Comparison of ENCODE assay signal across 32 cellular contexts in genomic region chr6:155936551-155936950, GRCh38.
DNase-seq lines count a peak whose midpoint lies in the region; ATAC-seq and TF ChIP-seq lines count a peak whose summit lies in the region.
"Had no signal": no experiment of that assay in that cellular context is flagged by ENCODE, and none has a peak within 500 bp of the region (broad histone marks: within the 10 kb centered on the region; RNA-seq: fewer than 3 reads in every experiment).

No MANE protein-coding gene starts in this region.

- H4K20me1 ChIP-seq in osteoblast (ENCODE audit: insufficient read depth, low read length): no peaks in the 10 kb centered on the region

- DNase-seq in heart right ventricle (peak in 1 of 2 donors; percentile 16), left ventricle myocardium inferior (no peak), fibroblast of peridontal ligament (ENCODE audit: extremely low read depth) (peak; percentile 87), osteoblast (ENCODE audit: insufficient read length, low spot score, missing footprints) (no peak), SIG-M5 treated with dmso at 0.1 percent for 504 hours (lab: John Stamatoyannopoulos, UW; ENCODE audit: unreplicated experiment) (no peak), Caco-2 (no peak), CD14-positive monocyte (ENCODE audit: low spot score) (no peak), dorsolateral prefrontal cortex (no peak)
- DNase-seq: 8988T; activated CD8-positive, alpha-beta T cell treated with anti-CD3 and anti-CD28 coated beads, Interleukin-2, amount 10 ng/mL, durations not matched to agents 7 days and 5 days; activated naive CD4-positive, alpha-beta T cell treated with anti-CD3 and anti-CD28 coated beads, Interleukin-2, amount 10 ng/mL, durations not matched to agents 7 days and 5 days; amygdala; colonic mucosa; DMS79 treated with DMSO at 0.1 percent for 48 hours; effector memory CD4-positive, alpha-beta T cell; mesenchymal stem cell; NCI-H1048; NCI-H1694 treated with DMSO at 0.1 percent for 48 hours; NCI-H82; posterior cingulate gyrus; right cardiac atrium; stimulated activated CD8-positive, alpha-beta memory T cell treated with anti-CD3 and anti-CD28 coated beads, Interleukin-4, amount 100 ng/mL, for 48 hours; T-helper 9 cell; trophoblast cell had no signal

- peak; percentile 29 to 84 (median 54) for ATAC-seq in heart right ventricle
- ATAC-seq: activated CD8-positive, alpha-beta T cell treated with anti-CD3 and anti-CD28 coated beads, Interleukin-2, amount 10 ng/mL, durations not matched to agents 7 days and 5 days; activated T-helper 17 cell treated with anti-CD3 and anti-CD28 coated beads, Interleukin-2, amount 50 U/mL, for 72 hours; GM23338 had no signal

- WGBS in heart right ventricle, 2 donors: 68 to 70% methylated on average over 5 of the region's 5 CpGs

- TF ChIP-seq CTCF in heart right ventricle (IDR thresholded peaks at IDR 0.05) (no peak), left ventricle myocardium inferior (IDR thresholded peaks at IDR 0.05; ENCODE audit: borderline replicate concordance) (no peak), osteoblast (IDR thresholded peaks at IDR 0.05; ENCODE audit: extremely low read depth, low read depth, low read length) (no peak), Caco-2 (IDR thresholded peaks at IDR 0.05; ENCODE audit: insufficient read depth in 1 of 2, low read depth in 1 of 2, low read length in 1 of 2, severe bottlenecking in 1 of 2, unreplicated experiment in 1 of 2) (no peak), CD14-positive monocyte (IDR thresholded peaks at IDR 0.05) (no peak), dorsolateral prefrontal cortex (IDR thresholded peaks at IDR 0.05 in 54 of 56, conservative IDR thresholded peaks at IDR 0.05 in 2 of 56; ENCODE audit: low read depth in 1 of 56, partially characterized antibody in 56 of 56) (no peak)

- CTCF ChIA-PET in Caco-2 (lab: Charles Lee): no interaction called here

- H2AFZ ChIP-seq in osteoblast (ENCODE audit: low read length): no peak overlapping the region
- H2AFZ ChIP-seq: hepatocyte had no signal

- no peak overlapping the region for H3K27ac ChIP-seq in heart right ventricle
- no peak overlapping the region for H3K27ac ChIP-seq in left ventricle myocardium inferior (replicated peaks)
- no peak overlapping the region for H3K27ac ChIP-seq in osteoblast (ENCODE audit: low read depth, low read length)
- no peak overlapping the region for H3K27ac ChIP-seq in dorsolateral prefrontal cortex
- H3K27ac ChIP-seq: cardiac muscle cell, colonic mucosa, epithelial cell of prostate, hepatocyte, SJSA1 had no signal

- H3K4me1 ChIP-seq in heart right ventricle: no peaks in the 10 kb centered on the region
- H3K4me1 ChIP-seq in left ventricle myocardium inferior: no peaks in the 10 kb centered on the region
- no peaks in the 10 kb centered on the region for H3K4me1 ChIP-seq in osteoblast (ENCODE audit: insufficient read depth, low read length)
- no peaks in the 10 kb centered on the region for H3K4me1 ChIP-seq in Caco-2
- H3K4me1 ChIP-seq: colonic mucosa, SJSA1 had no signal

- peaks cover 0 to 10% (median 0%) of the 10 kb centered on the region in 11 donors for H3K9me3 ChIP-seq in heart right ventricle
- H3K9me3 ChIP-seq in left ventricle myocardium inferior (replicated peaks): no peaks in the 10 kb centered on the region
- H3K9me3 ChIP-seq in osteoblast (ENCODE audit: low read depth, low read length): no peaks in the 10 kb centered on the region
- H3K9me3 ChIP-seq in Caco-2: no peaks in the 10 kb centered on the region
- H3K9me3 ChIP-seq: colonic mucosa had no signal

- H3K27ac Mint-ChIP-seq in Caco-2 (ENCODE audit: unreplicated experiment) (no peak overlapping the region), CD14-positive monocyte (no peak overlapping the region)
- H3K27ac Mint-ChIP-seq: activated CD8-positive, alpha-beta T cell treated with anti-CD3 and anti-CD28 coated beads, Interleukin-2, amount 10 ng/mL, durations not matched to agents 7 days and 5 days; activated naive CD4-positive, alpha-beta T cell treated with anti-CD3 and anti-CD28 coated beads, Interleukin-2, amount 10 ng/mL, durations not matched to agents 7 days and 5 days; activated T-helper 17 cell treated with anti-CD3 and anti-CD28 coated beads, Interleukin-2, amount 50 U/mL, for 72 hours; GM23338; IgD-negative memory B cell; stimulated activated naive CD8-positive, alpha-beta T cell treated with anti-CD3 and anti-CD28 coated beads, Interleukin-15, Interleukin-2, amounts not matched to agents 100 ng/mL and 50 ng/mL, for 24 hours had no signal

- no TSS peak for BruUV-seq in Caco-2 (replicated peaks; lab: Mats Ljungman, UMichigan)

- POLR2A ChIA-PET in Caco-2 (lab: Charles Lee): no interaction called here

- H3K36me3 Mint-ChIP-seq in Caco-2 (ENCODE audit: insufficient read depth, unreplicated experiment) (no peaks in the 10 kb centered on the region), CD14-positive monocyte (no peaks in the 10 kb centered on the region)
- H3K36me3 Mint-ChIP-seq: activated naive CD4-positive, alpha-beta T cell treated with anti-CD3 and anti-CD28 coated beads, Interleukin-2, amount 10 ng/mL, durations not matched to agents 7 days and 5 days had no signal

- intact Hi-C loops in heart right ventricle (cut with DNase I): no loop called here
- intact Hi-C loops in left ventricle myocardium inferior (cut with micrococcal nuclease): no loop called here
- intact Hi-C loops in Caco-2 (cut with micrococcal nuclease; ENCODE audit: unreplicated experiment): no loop called here
- intact Hi-C loops in CD14-positive monocyte (cut with micrococcal nuclease): no loop called here
- intact Hi-C loops in dorsolateral prefrontal cortex (cut with DNase I): no loop called here

- peaks cover 2% of the 10 kb centered on the region for H3K27me3 Mint-ChIP-seq in Caco-2 (ENCODE audit: insufficient read depth, unreplicated experiment)
- H3K27me3 Mint-ChIP-seq in CD14-positive monocyte (ENCODE audit: low read depth in 3 of 3): peaks cover 0 to 1% (median 0%) of the 10 kb centered on the region in 3 donors
- H3K27me3 Mint-ChIP-seq: activated naive CD4-positive, alpha-beta T cell treated with anti-CD3 and anti-CD28 coated beads, Interleukin-2, amount 10 ng/mL, durations not matched to agents 7 days and 5 days; activated T-helper 17 cell treated with anti-CD3 and anti-CD28 coated beads, Interleukin-2, amount 50 U/mL, for 72 hours; stimulated activated naive CD8-positive, alpha-beta T cell treated with anti-CD3 and anti-CD28 coated beads, Interleukin-15, Interleukin-2, amounts not matched to agents 100 ng/mL and 50 ng/mL, for 24 hours had no signal

- H3K4me1 Mint-ChIP-seq in Caco-2 (ENCODE audit: low read depth, unreplicated experiment): no peaks in the 10 kb centered on the region
- no peaks in the 10 kb centered on the region for H3K4me1 Mint-ChIP-seq in CD14-positive monocyte
- H3K4me1 Mint-ChIP-seq: activated naive CD4-positive, alpha-beta T cell treated with anti-CD3 and anti-CD28 coated beads, Interleukin-2, amount 10 ng/mL, durations not matched to agents 7 days and 5 days; activated T-helper 17 cell treated with anti-CD3 and anti-CD28 coated beads, Interleukin-2, amount 50 U/mL, for 72 hours had no signal

- H3K27me3 ChIP-seq in heart right ventricle (no peaks in the 10 kb centered on the region), left ventricle myocardium inferior (ENCODE audit: low read depth) (no peaks in the 10 kb centered on the region), osteoblast (ENCODE audit: insufficient read depth, low read length) (no peaks in the 10 kb centered on the region), Caco-2 (replicated peaks; ENCODE audit: control insufficient read depth, insufficient read depth, low read length) (no peaks in the 10 kb centered on the region), dorsolateral prefrontal cortex (no peaks in the 10 kb centered on the region)
- H3K27me3 ChIP-seq: cardiac muscle cell, colonic mucosa, hepatocyte, SJSA1 had no signal

- H3K36me3 ChIP-seq in heart right ventricle: no peaks in the 10 kb centered on the region
- no peaks in the 10 kb centered on the region for H3K36me3 ChIP-seq in left ventricle myocardium inferior
- H3K36me3 ChIP-seq in osteoblast (ENCODE audit: insufficient read depth, low read length): no peaks in the 10 kb centered on the region
- no peaks in the 10 kb centered on the region for H3K36me3 ChIP-seq in Caco-2 (ENCODE audit: control insufficient read depth, insufficient read depth, low read length)
- H3K36me3 ChIP-seq: cardiac muscle cell, colonic mucosa, SJSA1 had no signal

- H3K4me3 Mint-ChIP-seq in Caco-2 (ENCODE audit: unreplicated experiment) (no peak overlapping the region), CD14-positive monocyte (no peak overlapping the region)
- H3K4me3 Mint-ChIP-seq: activated CD8-positive, alpha-beta T cell treated with anti-CD3 and anti-CD28 coated beads, Interleukin-2, amount 10 ng/mL, durations not matched to agents 7 days and 5 days; activated naive CD4-positive, alpha-beta T cell treated with anti-CD3 and anti-CD28 coated beads, Interleukin-2, amount 10 ng/mL, durations not matched to agents 7 days and 5 days; activated T-helper 17 cell treated with anti-CD3 and anti-CD28 coated beads, Interleukin-2, amount 50 U/mL, for 72 hours; GM23338; IgD-negative memory B cell; stimulated activated naive CD8-positive, alpha-beta T cell treated with anti-CD3 and anti-CD28 coated beads, Interleukin-15, Interleukin-2, amounts not matched to agents 100 ng/mL and 50 ng/mL, for 24 hours had no signal

- H3K4me2 ChIP-seq in osteoblast (ENCODE audit: insufficient read depth, low read length): peak overlapping the region; percentile 19
- H3K4me2 ChIP-seq: GM23338, hepatocyte had no signal

- H3K9me3 Mint-ChIP-seq in Caco-2 (ENCODE audit: unreplicated experiment) (no peaks in the 10 kb centered on the region), CD14-positive monocyte (peaks cover 3 to 21% (median 15%) of the 10 kb centered on the region in 7 donors)
- H3K9me3 Mint-ChIP-seq: GM23338 had no signal

- no peaks in the 10 kb centered on the region for H3K79me2 ChIP-seq in osteoblast (ENCODE audit: insufficient read depth, low read length)
- H3K79me2 ChIP-seq: hepatocyte had no signal

- no peak overlapping the region for H3K4me3 ChIP-seq in heart right ventricle
- no peak overlapping the region for H3K4me3 ChIP-seq in left ventricle myocardium inferior
- H3K4me3 ChIP-seq in osteoblast (ENCODE audit: insufficient read depth, low read length): no peak overlapping the region
- no peak overlapping the region for H3K4me3 ChIP-seq in Caco-2 (ENCODE audit: low read depth, low read length)
- no peak overlapping the region for H3K4me3 ChIP-seq in dorsolateral prefrontal cortex
- H3K4me3 ChIP-seq: cardiac muscle cell, colonic mucosa, GM23338, hepatocyte, SJSA1 had no signal
